1 cellular context compared by ENCODE assay signal in the genomic region with DNA sequence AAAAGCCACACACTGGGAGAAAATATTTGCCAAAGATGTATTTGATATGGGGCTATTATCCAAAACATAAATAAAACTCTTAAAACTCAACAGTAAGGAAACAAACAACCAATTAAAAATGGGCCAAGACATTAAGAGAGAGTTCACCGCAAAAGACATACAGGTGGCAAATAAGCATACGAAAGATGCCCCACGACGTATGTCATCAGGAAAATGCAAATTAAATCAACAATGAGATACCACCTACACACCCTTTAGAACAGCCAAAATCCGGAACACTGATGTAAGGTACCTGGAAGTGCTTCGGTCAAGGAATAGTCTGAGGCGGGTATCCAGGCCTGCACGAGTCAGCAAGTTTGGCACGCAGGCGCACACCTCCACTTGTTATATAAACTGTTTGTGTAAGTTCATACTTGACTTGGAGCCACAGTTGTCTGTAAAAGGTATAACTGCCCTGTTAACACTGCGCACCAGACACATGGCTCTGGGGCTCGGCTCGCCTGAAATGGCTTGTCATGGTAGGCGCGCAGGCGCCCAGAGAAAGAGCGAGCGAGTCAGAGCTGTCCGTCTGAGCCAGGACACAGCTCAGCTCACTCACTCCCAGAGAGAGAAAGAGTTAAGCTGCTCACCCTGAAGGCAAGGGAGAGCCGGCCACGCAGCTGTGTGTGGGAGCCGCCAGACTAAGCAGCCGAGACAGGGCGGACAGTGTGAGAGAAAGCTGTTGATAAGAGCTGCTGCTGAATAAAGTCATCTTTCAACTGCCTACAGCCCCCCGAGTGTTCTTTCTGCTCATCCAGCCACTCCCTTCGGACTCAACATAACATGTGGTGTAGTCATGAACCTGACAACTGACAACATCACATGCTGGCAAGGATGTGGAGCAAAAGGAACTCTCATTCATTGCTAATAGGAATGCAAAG.
A peak's percentile ranks its signal among the peaks of the same experiment; 100 is the strongest.
TF ChIP-seq lines count a peak whose summit lies in the region.

No MANE protein-coding gene starts in this region.

TF ChIP-seq in HepG2, 621 proteins besides CTCF, POLR2A, EP300 and RAD21 (continued from another document):
- 0 out of 2 replicates have a peak, but pooled peaks have one; percentile 41 for TF ChIP-seq CCDC6 (CRISPR knock-in tag; IDR thresholded peaks at IDR 0.05)
- TF ChIP-seq, protein P1, sequence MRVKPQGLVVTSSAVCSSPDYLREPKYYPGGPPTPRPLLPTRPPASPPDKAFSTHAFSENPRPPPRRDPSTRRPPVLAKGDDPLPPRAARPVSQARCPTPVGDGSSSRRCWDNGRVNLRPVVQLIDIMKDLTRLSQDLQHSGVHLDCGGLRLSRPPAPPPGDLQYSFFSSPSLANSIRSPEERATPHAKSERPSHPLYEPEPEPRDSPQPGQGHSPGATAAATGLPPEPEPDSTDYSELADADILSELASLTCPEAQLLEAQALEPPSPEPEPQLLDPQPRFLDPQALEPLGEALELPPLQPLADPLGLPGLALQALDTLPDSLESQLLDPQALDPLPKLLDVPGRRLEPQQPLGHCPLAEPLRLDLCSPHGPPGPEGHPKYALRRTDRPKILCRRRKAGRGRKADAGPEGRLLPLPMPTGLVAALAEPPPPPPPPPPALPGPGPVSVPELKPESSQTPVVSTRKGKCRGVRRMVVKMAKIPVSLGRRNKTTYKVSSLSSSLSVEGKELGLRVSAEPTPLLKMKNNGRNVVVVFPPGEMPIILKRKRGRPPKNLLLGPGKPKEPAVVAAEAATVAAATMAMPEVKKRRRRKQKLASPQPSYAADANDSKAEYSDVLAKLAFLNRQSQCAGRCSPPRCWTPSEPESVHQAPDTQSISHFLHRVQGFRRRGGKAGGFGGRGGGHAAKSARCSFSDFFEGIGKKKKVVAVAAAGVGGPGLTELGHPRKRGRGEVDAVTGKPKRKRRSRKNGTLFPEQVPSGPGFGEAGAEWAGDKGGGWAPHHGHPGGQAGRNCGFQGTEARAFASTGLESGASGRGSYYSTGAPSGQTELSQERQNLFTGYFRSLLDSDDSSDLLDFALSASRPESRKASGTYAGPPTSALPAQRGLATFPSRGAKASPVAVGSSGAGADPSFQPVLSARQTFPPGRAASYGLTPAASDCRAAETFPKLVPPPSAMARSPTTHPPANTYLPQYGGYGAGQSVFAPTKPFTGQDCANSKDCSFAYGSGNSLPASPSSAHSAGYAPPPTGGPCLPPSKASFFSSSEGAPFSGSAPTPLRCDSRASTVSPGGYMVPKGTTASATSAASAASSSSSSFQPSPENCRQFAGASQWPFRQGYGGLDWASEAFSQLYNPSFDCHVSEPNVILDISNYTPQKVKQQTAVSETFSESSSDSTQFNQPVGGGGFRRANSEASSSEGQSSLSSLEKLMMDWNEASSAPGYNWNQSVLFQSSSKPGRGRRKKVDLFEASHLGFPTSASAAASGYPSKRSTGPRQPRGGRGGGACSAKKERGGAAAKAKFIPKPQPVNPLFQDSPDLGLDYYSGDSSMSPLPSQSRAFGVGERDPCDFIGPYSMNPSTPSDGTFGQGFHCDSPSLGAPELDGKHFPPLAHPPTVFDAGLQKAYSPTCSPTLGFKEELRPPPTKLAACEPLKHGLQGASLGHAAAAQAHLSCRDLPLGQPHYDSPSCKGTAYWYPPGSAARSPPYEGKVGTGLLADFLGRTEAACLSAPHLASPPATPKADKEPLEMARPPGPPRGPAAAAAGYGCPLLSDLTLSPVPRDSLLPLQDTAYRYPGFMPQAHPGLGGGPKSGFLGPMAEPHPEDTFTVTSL (CRISPR knock-in tag; IDR thresholded peaks at IDR 0.05; ENCODE audit: borderline replicate concordance): no peak
- no peak for TF ChIP-seq ZNF614 (CRISPR knock-in tag; IDR thresholded peaks at IDR 0.05; ENCODE audit: borderline replicate concordance)
- no peak for TF ChIP-seq ZEB1 (IDR thresholded peaks at IDR 0.05; ENCODE audit: insufficient replicate concordance, low read depth)
- TF ChIP-seq XRCC5 (optimal IDR thresholded peaks at IDR 0.05; ENCODE audit: low read length): peak; percentile 26
- no peak for TF ChIP-seq U2AF2 (IDR thresholded peaks at IDR 0.05; ENCODE audit: low read depth, low read length)
- 0 out of 2 replicates have a peak, but pooled peaks have one; percentile 22 for TF ChIP-seq PAXIP1 (CRISPR knock-in tag; conservative IDR thresholded peaks at IDR 0.05)
- peak; percentile 66; the same call in 1 of the 2 replicates for TF ChIP-seq MAFF (IDR thresholded peaks at IDR 0.05; ENCODE audit: low read depth, low read length)
- TF ChIP-seq MED8 (CRISPR knock-in tag; IDR thresholded peaks at IDR 0.05; ENCODE audit: insufficient replicate concordance): no peak
- peak; percentile 28; the same call in 1 of the 2 replicates for TF ChIP-seq ZNF687 (CRISPR knock-in tag; IDR thresholded peaks at IDR 0.05)
- TF ChIP-seq ZFP91 (CRISPR knock-in tag; IDR thresholded peaks at IDR 0.05; ENCODE audit: borderline replicate concordance): 0 out of 2 replicates have a peak, but pooled peaks have one; percentile 29
- TF ChIP-seq ESRRA (CRISPR knock-in tag; IDR thresholded peaks at IDR 0.05; ENCODE audit: low read depth): no peak
